ENCODE assay signal across 18 cellular contexts in genomic region chr14:71094722-71095121, GRCh38.
"Had no signal": no experiment of that assay in that cellular context is flagged by ENCODE, and none has a peak within 500 bp of the region (broad histone marks: within the 10 kb centered on the region; RNA-seq: fewer than 3 reads in every experiment).

No MANE protein-coding gene starts in this region.

- H3K4me3 Mint-ChIP-seq: activated CD4-positive, alpha-beta memory T cell treated with anti-CD3 and anti-CD28 coated beads, Interleukin-2, amount 10 ng/mL, durations not matched to agents 7 days and 5 days; activated T-cell treated with anti-CD3 and anti-CD28 coated beads, Interleukin-2, amount 50 U/mL, for 24 hours; naive thymus-derived CD8-positive, alpha-beta T cell; WTC11 had no signal

- FAIRE-seq: endometrium, pancreas, TTC549 had no signal

- H3K27ac Mint-ChIP-seq: activated CD4-positive, alpha-beta memory T cell treated with anti-CD3 and anti-CD28 coated beads, Interleukin-2, amount 10 ng/mL, durations not matched to agents 7 days and 5 days; activated T-cell treated with anti-CD3 and anti-CD28 coated beads, Interleukin-2, amount 50 U/mL, for 24 hours; WTC11 had no signal

- DNase-seq: activated CD4-positive, alpha-beta memory T cell treated with anti-CD3 and anti-CD28 coated beads, Interleukin-2, amount 10 ng/mL, durations not matched to agents 7 days and 5 days; activated CD4-positive, alpha-beta T cell treated with anti-CD3 and anti-CD28 coated beads for 4 hours; activated effector memory CD4-positive, alpha-beta T cell treated with Interleukin-2 at 50 U/mL for 16 hours; activated naive CD4-positive, alpha-beta T cell treated with anti-CD3 and anti-CD28 coated beads, Interleukin-2, amount 50 U/mL, for 16 hours; activated T-cell treated with anti-CD3 and anti-CD28 coated beads, Interleukin-2, amount 50 U/mL, for 24 hours; islet precursor cell; mammary epithelial cell; naive thymus-derived CD8-positive, alpha-beta T cell; pancreas; stimulated activated CD4-positive, alpha-beta T cell treated with anti-CD3 and anti-CD28 coated beads, Interleukin-12 subunit alpha, Interleukin-12 subunit beta, amount 100 ng/mL, for 4 hours; stimulated activated naive CD4-positive, alpha-beta T cell; tibial artery; uterus had no signal

- H3K4me1 Mint-ChIP-seq: activated CD4-positive, alpha-beta memory T cell treated with anti-CD3 and anti-CD28 coated beads, Interleukin-2, amount 10 ng/mL, durations not matched to agents 7 days and 5 days; WTC11 had no signal

- ATAC-seq: gastroesophageal sphincter; left lobe of liver; naive thymus-derived CD8-positive, alpha-beta T cell; pancreas; WTC11 had no signal
